In the genomic region with DNA sequence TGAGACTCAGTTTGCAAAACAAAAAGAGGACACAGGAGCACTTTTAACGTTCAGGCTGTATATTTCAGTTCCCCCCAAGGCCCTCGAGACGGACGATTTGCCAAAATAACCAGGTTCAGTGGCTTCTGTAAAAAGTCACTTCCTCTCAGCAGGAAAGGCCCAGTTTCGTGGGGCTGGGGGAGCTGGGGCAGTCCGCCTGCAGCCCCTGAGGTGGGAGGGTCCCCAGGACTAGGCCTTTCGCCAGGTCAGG, we compare ENCODE assay signal across 13 cellular contexts. TPM values are rescaled to one million over a fixed set of nuclear protein-coding genes. Genes with fewer than 3 reads are reported as not detected.
DNase-seq lines count a peak whose midpoint lies in the region; ATAC-seq and TF ChIP-seq lines count a peak whose summit lies in the region.
"Had no signal": no experiment of that assay in that cellular context is flagged by ENCODE, and none has a peak within 500 bp of the region (broad histone marks: within the 10 kb centered on the region; RNA-seq: fewer than 3 reads in every experiment).

No MANE protein-coding gene starts in this region.

- H2AFZ ChIP-seq in neural progenitor cell (replicated peaks), result peak overlapping the region; percentile 36

- DNase-seq in GM12864 (ENCODE audit: low read depth), result no peak
- peak; percentile 20 for DNase-seq in HuH-7.5 (ENCODE audit: low spot score)
- DNase-seq in central memory CD8-positive, alpha-beta T cell (ENCODE audit: low spot score in 2 of 2), result no peak
- no peak for DNase-seq in neural progenitor cell (ENCODE audit: low spot score)
- no peak for DNase-seq in COLO829 (ENCODE audit: low spot score)
- DNase-seq in NCI-H187 (lab: John Stamatoyannopoulos, UW), result no peak
- no peak for DNase-seq in activated effector memory CD4-positive, alpha-beta T cell treated with Interleukin-2 at 50 U/mL for 16 hours
- DNase-seq: cerebellar nuclear complex, NCI-H1436 treated with DMSO at 0.1 percent for 48 hours, PC-3 had no signal

- H3K27ac ChIP-seq in neural progenitor cell, result no peak overlapping the region
- H3K27ac ChIP-seq: left lung, tibial nerve had no signal

- peaks cover 46% of the 10 kb centered on the region for H3K27me3 ChIP-seq in neural progenitor cell

- no peaks in the 10 kb centered on the region for H3K9me3 ChIP-seq in neural progenitor cell (ENCODE audit: low read depth)
- H3K9me3 ChIP-seq: left lung, tibial nerve had no signal

- no peaks in the 10 kb centered on the region for H3K9me3 Mint-ChIP-seq in central memory CD8-positive, alpha-beta T cell
- H3K9me3 Mint-ChIP-seq in neural progenitor cell, result no peaks in the 10 kb centered on the region

- H3K36me3 Mint-ChIP-seq in central memory CD8-positive, alpha-beta T cell (ENCODE audit: insufficient read depth), result peaks cover 25% of the 10 kb centered on the region
- peaks cover 6% of the 10 kb centered on the region for H3K36me3 Mint-ChIP-seq in neural progenitor cell

- H3K4me3 ChIP-seq in GM12864 (ENCODE audit: low read depth, low read length), result peak overlapping the region; percentile 27
- peak overlapping the region; percentile 47 for H3K4me3 ChIP-seq in neural progenitor cell

- peak overlapping the region; percentile 83 for H3K4me2 ChIP-seq in neural progenitor cell

- H4K20me1 ChIP-seq in neural progenitor cell (ENCODE audit: low read depth), result peaks cover 20% of the 10 kb centered on the region

- H3K4me1 ChIP-seq in neural progenitor cell, result peaks cover 16% of the 10 kb centered on the region

- TF ChIP-seq CTCF in GM12864 (IDR thresholded peaks at IDR 0.05; ENCODE audit: low read depth, low read length, missing control alignments) (no peak), neural progenitor cell (IDR thresholded peaks at IDR 0.05) (no peak)

- H3K79me2 ChIP-seq in neural progenitor cell (ENCODE audit: low read depth), result no peaks in the 10 kb centered on the region

- H3K4me1 Mint-ChIP-seq in central memory CD8-positive, alpha-beta T cell, result peaks cover 8% of the 10 kb centered on the region
- peaks cover 6% of the 10 kb centered on the region for H3K4me1 Mint-ChIP-seq in neural progenitor cell

- no peak overlapping the region for H3K9ac ChIP-seq in neural progenitor cell

- peaks cover 10% of the 10 kb centered on the region for H3F3A ChIP-seq in neural progenitor cell (ENCODE audit: low read depth)

- peak overlapping the region; percentile 57 for H3K27ac Mint-ChIP-seq in central memory CD8-positive, alpha-beta T cell (ENCODE audit: low read depth)
- no peak overlapping the region for H3K27ac Mint-ChIP-seq in neural progenitor cell

- H3K36me3 ChIP-seq in neural progenitor cell, result no peaks in the 10 kb centered on the region

- no peak for ATAC-seq in central memory CD8-positive, alpha-beta T cell (replicated peaks; ENCODE audit: extremely low read depth, poor library complexity, severe bottlenecking)
- ATAC-seq in GM19023 (IDR thresholded peaks at IDR 0.05; ENCODE audit: unreplicated experiment), result no peak
- ATAC-seq: PC-3 had no signal

- H3K4me3 Mint-ChIP-seq in central memory CD8-positive, alpha-beta T cell, result peak overlapping the region; percentile 79
- no peak overlapping the region for H3K4me3 Mint-ChIP-seq in neural progenitor cell

- peaks cover 22% of the 10 kb centered on the region for H3K27me3 Mint-ChIP-seq in central memory CD8-positive, alpha-beta T cell
- H3K27me3 Mint-ChIP-seq in neural progenitor cell (ENCODE audit: insufficient read depth, low read depth), result peaks cover 20% of the 10 kb centered on the region

RNA-seq across cellular contexts. Expression of gene WDR86, which starts 28.8 kb away (rescaled TPM):
- total RNA-seq in neural progenitor cell (ENCODE audit: low replicate concordance), result 15.0 and 33.0 TPM in 2 replicates
- total RNA-seq: PC-3 had no signal

RNA-seq across cellular contexts. Expression of gene NUB1, which starts 39.4 kb away (rescaled TPM):
- 56.3 and 61.7 TPM in 2 replicates for total RNA-seq in neural progenitor cell (ENCODE audit: low replicate concordance)

RNA-seq across cellular contexts. Expression of gene CRYGN, which starts 58.9 kb away (rescaled TPM):
- total RNA-seq in neural progenitor cell (ENCODE audit: low replicate concordance), result 1.1 TPM in 1 of 2 replicates, not detected in the other
- total RNA-seq: left lung had no signal
